11 cellular contexts compared by ENCODE assay signal in the genomic region with DNA sequence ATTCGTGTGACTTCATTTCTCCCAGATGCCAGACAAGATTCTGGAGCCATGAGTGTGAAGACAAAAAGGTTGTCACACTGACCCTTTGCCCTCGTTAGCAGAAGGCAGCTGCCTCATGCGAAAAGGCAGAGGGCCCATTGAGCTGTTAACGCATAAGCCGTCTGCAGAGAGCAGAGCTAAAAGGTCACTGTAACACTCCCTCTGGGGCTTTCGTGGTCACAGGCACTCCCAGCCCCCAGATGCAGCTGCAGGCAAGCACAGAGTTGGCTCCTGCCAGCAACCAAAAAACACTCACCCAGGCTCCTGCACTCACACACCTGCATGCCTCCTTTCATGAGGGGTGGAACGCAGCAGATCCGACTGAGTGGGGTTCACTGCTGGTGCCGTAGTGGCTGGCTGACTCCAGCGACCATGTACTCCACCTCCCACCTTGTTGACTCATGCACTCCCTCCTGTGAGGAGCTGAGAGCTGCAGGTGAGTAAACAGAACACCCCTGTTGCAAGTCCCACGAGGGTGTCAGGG.
DNase-seq lines count a peak whose midpoint lies in the region; ATAC-seq lines count a peak whose summit lies in the region.
"Had no signal": no experiment of that assay in that cellular context is flagged by ENCODE, and none has a peak within 500 bp of the region (broad histone marks: within the 10 kb centered on the region; RNA-seq: fewer than 3 reads in every experiment).

No MANE protein-coding gene starts in this region.

- H3K27me3 ChIP-seq in MG63: no peaks in the 10 kb centered on the region

- peak; percentile 77 for ATAC-seq in HG02678 (IDR thresholded peaks at IDR 0.05; ENCODE audit: unreplicated experiment)
- ATAC-seq: Right ventricle myocardium inferior had no signal

- no peaks in the 10 kb centered on the region for H3K9me3 ChIP-seq in MG63
- H3K9me3 ChIP-seq: thoracic aorta had no signal

- no peaks in the 10 kb centered on the region for H3K36me3 ChIP-seq in MG63
- H3K36me3 ChIP-seq: thoracic aorta had no signal

- DNase-seq in DMS79 (lab: John Stamatoyannopoulos, UW) (peak; percentile 95), NCI-H2196 (lab: John Stamatoyannopoulos, UW; ENCODE audit: unreplicated experiment) (peak; percentile 62), glomerular visceral epithelial cell (ENCODE audit: extremely low spot score) (peak; percentile 12), MG63 (no peak), pons (ENCODE audit: low spot score) (no peak), SKM-1 (lab: John Stamatoyannopoulos, UW; ENCODE audit: unreplicated experiment) (no peak), activated gamma-delta T cell (lab: John Stamatoyannopoulos, UW) (no peak)
- DNase-seq: activated effector memory CD4-positive, alpha-beta T cell treated with anti-CD3 and anti-CD28 coated beads, Interleukin-2, amount 50 U/mL, for 16 hours had no signal

- H3K4me3 ChIP-seq in MG63: no peak overlapping the region
- H3K4me3 ChIP-seq: thoracic aorta had no signal

Comparison
In these comparisons a context has a peak if more than half of its experiments do, and no peak if none do; other contexts are left out.
1. DNase-seq: peak in DMS79 (single experiment), NCI-H2196 (single experiment) and glomerular visceral epithelial cell (single experiment); none in MG63 (single experiment), pons (single experiment), SKM-1 (single experiment) and activated gamma-delta T cell (single experiment).